In genomic region chr22:23896523-23897186, GRCh38 we compare ENCODE assay signal across 12 cellular contexts. TPM values are rescaled to one million over a fixed set of nuclear protein-coding genes. Genes with fewer than 3 reads are reported as not detected.
A peak's percentile ranks its signal among the peaks of the same experiment; 100 is the strongest.
DNase-seq lines count a peak whose midpoint lies in the region; ATAC-seq and TF ChIP-seq lines count a peak whose summit lies in the region.
"Had no signal": no experiment of that assay in that cellular context is flagged by ENCODE, and none has a peak within 500 bp of the region (broad histone marks: within the 10 kb centered on the region; RNA-seq: fewer than 3 reads in every experiment).

No MANE protein-coding gene starts in this region.

- H3K4me1 Mint-ChIP-seq in activated T-helper 1 cell treated with anti-CD3 and anti-CD28 coated beads, Interleukin-12 subunit alpha, Interleukin-12 subunit beta, Interleukin-2, Interleukin-4 antibody, amounts not matched to agents 30 ng/mL and 10 ng/mL and 1 ng/mL, durations not matched to agents 14 hours and 24 hours and 36 hours (ENCODE audit: low read depth), result peaks cover 22% of the 10 kb centered on the region
- peaks cover 12 to 39% (median 30%) of the 10 kb centered on the region in 7 donors for H3K4me1 Mint-ChIP-seq in naive thymus-derived CD4-positive, alpha-beta T cell
- H3K4me1 Mint-ChIP-seq in glutamatergic neuron (ENCODE audit: low read depth, unreplicated experiment), result peaks cover 10% of the 10 kb centered on the region

- H3K27me3 ChIP-seq in BLaER1 treated with 17β-estradiol and CSF1 and Interleukin-3, amounts not matched to agents 10 nM and 100 nM, result no peaks in the 10 kb centered on the region
- H3K27me3 ChIP-seq in HCT116 (ENCODE audit: insufficient read depth, low read length) (no peaks in the 10 kb centered on the region), right cardiac atrium (ENCODE audit: control insufficient read depth, insufficient read depth) (no peaks in the 10 kb centered on the region)
- H3K27me3 ChIP-seq in naive thymus-derived CD4-positive, alpha-beta T cell (ENCODE audit: control insufficient read depth in 2 of 2, insufficient read depth in 2 of 2, low read length in 2 of 2), result no peaks in the 10 kb centered on the region

- whole genome bisulfite sequencing in right cardiac atrium, result 85% methylated on average over 8 of the region's 8 CpGs

- BruUV-seq in HCT116 (replicated peaks; lab: Mats Ljungman, UMichigan), result no TSS peak

- H3K9me3 ChIP-seq in BLaER1 treated with 17β-estradiol and CSF1 and Interleukin-3, amounts not matched to agents 10 nM and 100 nM (replicated peaks in 1 of 11), result peaks cover 7 to 28% (median 17%) of the 10 kb centered on the region in 11 experiments; a peak in 20 of 22 replicates
- no peaks in the 10 kb centered on the region for H3K9me3 ChIP-seq in HCT116 (ENCODE audit: control insufficient read depth in 1 of 2, insufficient read depth in 1 of 2, low read depth in 1 of 2, low read length in 2 of 2)
- no peaks in the 10 kb centered on the region for H3K9me3 ChIP-seq in naive thymus-derived CD4-positive, alpha-beta T cell (ENCODE audit: control insufficient read depth in 2 of 3, low read length in 3 of 3)
- H3K9me3 ChIP-seq in right cardiac atrium (ENCODE audit: control insufficient read depth, low read length), result no peaks in the 10 kb centered on the region

- H4K20me1 ChIP-seq in BLaER1 treated with 17β-estradiol and CSF1 and Interleukin-3, amounts not matched to agents 10 nM and 100 nM, result peaks cover 15 to 41% (median 25%) of the 10 kb centered on the region in 11 experiments; a peak in 20 of 22 replicates
- H4K20me1 ChIP-seq in HCT116 (ENCODE audit: insufficient read depth), result peaks cover 7% of the 10 kb centered on the region; the same call in 1 of the 2 replicates

- TF ChIP-seq POLR2A in HCT116 (IDR thresholded peaks at IDR 0.05; ENCODE audit: borderline replicate concordance, extremely low read depth, insufficient read depth, insufficient read length), result no peak

- no peak for DNase-seq in HCT116 (ENCODE audit: low read depth, low spot score)
- DNase-seq in activated T-helper 1 cell treated with anti-CD3 and anti-CD28 coated beads, Interleukin-12 subunit alpha, Interleukin-12 subunit beta, Interleukin-2, Interleukin-4 antibody, amounts not matched to agents 30 ng/mL and 10 ng/mL and 1 ng/mL, durations not matched to agents 14 hours and 24 hours and 36 hours (ENCODE audit: low spot score), result no peak
- DNase-seq in naive thymus-derived CD4-positive, alpha-beta T cell, result no peak
- DNase-seq in glutamatergic neuron, result no peak
- DNase-seq in stimulated activated CD4-positive, alpha-beta T cell treated with anti-CD3 and anti-CD28 coated beads, Interleukin-4, amount 100 ng/mL, for 4 hours, result no peak
- DNase-seq in right cardiac atrium, result no peak
- DNase-seq in activated CD8-positive, alpha-beta memory T cell treated with anti-CD3 and anti-CD28 coated beads, Interleukin-2, amount 50 U/mL, for 48 hours, result no peak
- DNase-seq: GOT3; hippocampal formation; NCI-H1436 treated with DMSO at 0.1 percent for 48 hours; stimulated activated CD4-positive, alpha-beta T cell treated with anti-CD3 and anti-CD28 coated beads, Interleukin-4, amount 100 ng/mL, for 1 hour had no signal

- H3K36me3 Mint-ChIP-seq in activated T-helper 1 cell treated with anti-CD3 and anti-CD28 coated beads, Interleukin-12 subunit alpha, Interleukin-12 subunit beta, Interleukin-2, Interleukin-4 antibody, amounts not matched to agents 30 ng/mL and 10 ng/mL and 1 ng/mL, durations not matched to agents 14 hours and 24 hours and 36 hours (ENCODE audit: low read depth), result peaks cover 34% of the 10 kb centered on the region
- H3K36me3 Mint-ChIP-seq in naive thymus-derived CD4-positive, alpha-beta T cell, result peaks cover 0 to 40% (median 17%) of the 10 kb centered on the region in 5 donors
- H3K36me3 Mint-ChIP-seq in glutamatergic neuron (ENCODE audit: unreplicated experiment), result peaks cover 7% of the 10 kb centered on the region

- H3K79me2 ChIP-seq in HCT116 (ENCODE audit: insufficient read depth, low read length), result peaks cover 25% of the 10 kb centered on the region

- no peak for ATAC-seq in HCT116
- ATAC-seq in naive thymus-derived CD4-positive, alpha-beta T cell, result no peak
- ATAC-seq in right cardiac atrium, result no peak

- H3K9ac ChIP-seq in BLaER1 treated with 17β-estradiol and CSF1 and Interleukin-3, amounts not matched to agents 10 nM and 100 nM, result peak overlapping the region in 10 of 11 experiments; percentile 85 to 94 (median 91); a peak in 15 of 22 replicates
- no peak overlapping the region for H3K9ac ChIP-seq in HCT116 (ENCODE audit: low read length)

- TF ChIP-seq CTCF in HCT116 (IDR thresholded peaks at IDR 0.05 in 2 of 3, conservative IDR thresholded peaks at IDR 0.05 in 1 of 3; ENCODE audit: borderline replicate concordance in 1 of 3, insufficient read depth in 1 of 3, low read depth in 2 of 3, low read length in 2 of 3) (no peak), glutamatergic neuron (IDR thresholded peaks at IDR 0.05; ENCODE audit: partially characterized antibody, unreplicated experiment) (no peak)

- H3K27ac Mint-ChIP-seq in activated T-helper 1 cell treated with anti-CD3 and anti-CD28 coated beads, Interleukin-12 subunit alpha, Interleukin-12 subunit beta, Interleukin-2, Interleukin-4 antibody, amounts not matched to agents 30 ng/mL and 10 ng/mL and 1 ng/mL, durations not matched to agents 14 hours and 24 hours and 36 hours, result no peak overlapping the region
- peak overlapping the region in 2 of 9 donors; percentile 32 to 47 for H3K27ac Mint-ChIP-seq in naive thymus-derived CD4-positive, alpha-beta T cell
- H3K27ac Mint-ChIP-seq in glutamatergic neuron (ENCODE audit: unreplicated experiment), result no peak overlapping the region

- POLR2A ChIA-PET in HCT116 (lab: Charles Lee), result interaction anchor here (1.2 kb wide), 1 partner anchor 17 kb away, joined by 7 read pairs; no protein-coding TSS in a partner anchor
- POLR2A ChIA-PET in naive thymus-derived CD4-positive, alpha-beta T cell (lab: Charles Lee), result interaction anchor here (3.7 kb wide), 1 partner anchor 17 kb away, joined by 17 read pairs; no protein-coding TSS in a partner anchor

- H3K4me3 ChIP-seq in BLaER1 treated with 17β-estradiol and CSF1 and Interleukin-3, amounts not matched to agents 10 nM and 100 nM, result peak overlapping the region in 9 of 10 experiments; percentile 87 to 95 (median 92); a peak in 11 of 20 replicates
- H3K4me3 ChIP-seq in HCT116 (replicated peaks in 1 of 2; ENCODE audit: low read depth in 1 of 2, low read length in 2 of 2), result no peak overlapping the region
- no peak overlapping the region for H3K4me3 ChIP-seq in naive thymus-derived CD4-positive, alpha-beta T cell (ENCODE audit: low read length)
- H3K4me3 ChIP-seq in right cardiac atrium (ENCODE audit: low read length), result no peak overlapping the region

- peaks cover 11% of the 10 kb centered on the region for H3K9me3 Mint-ChIP-seq in activated T-helper 1 cell treated with anti-CD3 and anti-CD28 coated beads, Interleukin-12 subunit alpha, Interleukin-12 subunit beta, Interleukin-2, Interleukin-4 antibody, amounts not matched to agents 30 ng/mL and 10 ng/mL and 1 ng/mL, durations not matched to agents 14 hours and 24 hours and 36 hours
- peaks cover 0 to 9% (median 0%) of the 10 kb centered on the region in 11 donors for H3K9me3 Mint-ChIP-seq in naive thymus-derived CD4-positive, alpha-beta T cell
- peaks cover 14% of the 10 kb centered on the region for H3K9me3 Mint-ChIP-seq in glutamatergic neuron (ENCODE audit: unreplicated experiment)

- H3K4me2 ChIP-seq in BLaER1 treated with 17β-estradiol and CSF1 and Interleukin-3, amounts not matched to agents 10 nM and 100 nM, result peak overlapping the region; percentile 80 to 96 (median 91)
- peak overlapping the region; percentile 85; the same call in 1 of the 2 replicates for H3K4me2 ChIP-seq in HCT116 (ENCODE audit: low read length)

- peaks cover 19 to 40% (median 38%) of the 10 kb centered on the region in 11 experiments for H3K36me3 ChIP-seq in BLaER1 treated with 17β-estradiol and CSF1 and Interleukin-3, amounts not matched to agents 10 nM and 100 nM
- peaks cover 12 to 23% of the 10 kb centered on the region in 2 experiments; a peak in 3 of 4 replicates for H3K36me3 ChIP-seq in HCT116 (ENCODE audit: control insufficient read depth in 1 of 2, insufficient read depth in 2 of 2, low read length in 2 of 2)
- peaks cover 0 to 34% (median 0%) of the 10 kb centered on the region in 3 experiments for H3K36me3 ChIP-seq in naive thymus-derived CD4-positive, alpha-beta T cell (ENCODE audit: control insufficient read depth in 2 of 3, insufficient read depth in 3 of 3, low read length in 3 of 3)

- no peak overlapping the region for H2AFZ ChIP-seq in HCT116 (ENCODE audit: low read depth, low read length, poor library complexity, severe bottlenecking)

- H3K9me2 ChIP-seq in HCT116 (ENCODE audit: insufficient read depth), result no peaks in the 10 kb centered on the region

- peak overlapping the region; percentile 98 for H3K4me3 Mint-ChIP-seq in activated T-helper 1 cell treated with anti-CD3 and anti-CD28 coated beads, Interleukin-12 subunit alpha, Interleukin-12 subunit beta, Interleukin-2, Interleukin-4 antibody, amounts not matched to agents 30 ng/mL and 10 ng/mL and 1 ng/mL, durations not matched to agents 14 hours and 24 hours and 36 hours
- peak overlapping the region in 7 of 10 donors; percentile 42 to 96 (median 60) for H3K4me3 Mint-ChIP-seq in naive thymus-derived CD4-positive, alpha-beta T cell
- H3K4me3 Mint-ChIP-seq in glutamatergic neuron (ENCODE audit: unreplicated experiment), result no peak overlapping the region

- peaks cover 26 to 41% (median 36%) of the 10 kb centered on the region in 10 experiments for H3K4me1 ChIP-seq in BLaER1 treated with 17β-estradiol and CSF1 and Interleukin-3, amounts not matched to agents 10 nM and 100 nM
- H3K4me1 ChIP-seq in HCT116 (ENCODE audit: control insufficient read depth in 1 of 2, insufficient read depth in 2 of 2, low read length in 2 of 2) (peaks cover 16 to 31% of the 10 kb centered on the region in 2 experiments), right cardiac atrium (ENCODE audit: control insufficient read depth, insufficient read depth, low read length) (peaks cover 5% of the 10 kb centered on the region)
- peaks cover 16% of the 10 kb centered on the region in 2 donors for H3K4me1 ChIP-seq in naive thymus-derived CD4-positive, alpha-beta T cell (ENCODE audit: control insufficient read depth in 2 of 2, insufficient read depth in 2 of 2, low read length in 2 of 2)

- CTCF ChIA-PET in HCT116 (lab: Charles Lee), result no interaction called here
- CTCF ChIA-PET in naive thymus-derived CD4-positive, alpha-beta T cell (lab: Charles Lee), result no interaction called here

- RAD21 ChIA-PET in HCT116 (lab: Charles Lee; ENCODE audit: low non-redundant PET in 1 of 2, low total read pairs in 2 of 2, uncharacterized antibody in 2 of 2, unreplicated experiment in 2 of 2), result no interaction called here

- no peak for TF ChIP-seq RAD21 in HCT116 (IDR thresholded peaks at IDR 0.05; ENCODE audit: low read depth)

- peak overlapping the region in 6 of 11 experiments; percentile 90 to 91 (median 90); a peak in 5 of 22 replicates for H3K27ac ChIP-seq in BLaER1 treated with 17β-estradiol and CSF1 and Interleukin-3, amounts not matched to agents 10 nM and 100 nM
- H3K27ac ChIP-seq in HCT116 (ENCODE audit: low read depth, low read length) (no peak overlapping the region; the same call in 1 of the 2 replicates), right cardiac atrium (ENCODE audit: low read length) (no peak overlapping the region)
- H3K27ac ChIP-seq in naive thymus-derived CD4-positive, alpha-beta T cell (ENCODE audit: low read depth, low read length), result no peak overlapping the region

- intact Hi-C loops in HCT116 (cut with micrococcal nuclease), result no loop called here
- intact Hi-C loops in activated T-helper 1 cell treated with anti-CD3 and anti-CD28 coated beads, Interleukin-12 subunit alpha, Interleukin-12 subunit beta, Interleukin-2, Interleukin-4 antibody, amounts not matched to agents 30 ng/mL and 10 ng/mL and 1 ng/mL, durations not matched to agents 14 hours and 24 hours and 36 hours (cut with micrococcal nuclease), result no loop called here
- intact Hi-C loops in naive thymus-derived CD4-positive, alpha-beta T cell (cut with micrococcal nuclease), result no loop called here
- intact Hi-C loops in right cardiac atrium (cut with DNase I), result no loop called here

- H3K27me3 Mint-ChIP-seq in activated T-helper 1 cell treated with anti-CD3 and anti-CD28 coated beads, Interleukin-12 subunit alpha, Interleukin-12 subunit beta, Interleukin-2, Interleukin-4 antibody, amounts not matched to agents 30 ng/mL and 10 ng/mL and 1 ng/mL, durations not matched to agents 14 hours and 24 hours and 36 hours (ENCODE audit: insufficient read depth), result peaks cover 2% of the 10 kb centered on the region
- H3K27me3 Mint-ChIP-seq in naive thymus-derived CD4-positive, alpha-beta T cell, result peaks cover 0 to 3% (median 0%) of the 10 kb centered on the region in 5 donors
- H3K27me3 Mint-ChIP-seq in glutamatergic neuron (ENCODE audit: unreplicated experiment), result peaks cover 17% of the 10 kb centered on the region

RNA-seq across cellular contexts. Expression of gene MIF, which starts 2.5 kb away (rescaled TPM):
- total RNA-seq in HCT116 (2021; ENCODE audit: unreplicated experiment), result 1,511 TPM
- 2,200 and 2,435 TPM in 2 replicates for polyA plus RNA-seq in HCT116 (2012)
- total RNA-seq in activated T-helper 1 cell treated with anti-CD3 and anti-CD28 coated beads, Interleukin-12 subunit alpha, Interleukin-12 subunit beta, Interleukin-2, Interleukin-4 antibody, amounts not matched to agents 30 ng/mL and 10 ng/mL and 1 ng/mL, durations not matched to agents 14 hours and 24 hours and 36 hours, result 1,136 and 1,212 TPM in 2 replicates
- 1,000 to 10,000 TPM in 1 of 5 experiments, 100 to 1,000 TPM in 4; 179 to 1,010 (median 197) TPM for total RNA-seq in naive thymus-derived CD4-positive, alpha-beta T cell
- polyA plus RNA-seq in naive thymus-derived CD4-positive, alpha-beta T cell, result 1,000 to 10,000 TPM in 1 of 2 donors, 100 to 1,000 TPM in 1; 945 to 1,099 TPM
- 581 TPM for total RNA-seq in glutamatergic neuron (ENCODE audit: unreplicated experiment)
- 100 to 1,000 TPM; 250 to 364 (median 272) TPM for total RNA-seq in right cardiac atrium
- polyA plus RNA-seq in right cardiac atrium, result 369 TPM

RNA-seq across cellular contexts. Expression of gene SLC2A11, which starts 39.0 kb away (rescaled TPM):
- total RNA-seq in HCT116 (2021; ENCODE audit: unreplicated experiment), result 17.2 TPM
- 8.5 and 9.4 TPM in 2 replicates for polyA plus RNA-seq in HCT116 (2012)
- total RNA-seq in activated T-helper 1 cell treated with anti-CD3 and anti-CD28 coated beads, Interleukin-12 subunit alpha, Interleukin-12 subunit beta, Interleukin-2, Interleukin-4 antibody, amounts not matched to agents 30 ng/mL and 10 ng/mL and 1 ng/mL, durations not matched to agents 14 hours and 24 hours and 36 hours, result 8.3 and 8.4 TPM in 2 replicates
- total RNA-seq in naive thymus-derived CD4-positive, alpha-beta T cell, result 10 to 100 TPM; 10.5 to 29.7 (median 14.7) TPM
- polyA plus RNA-seq in naive thymus-derived CD4-positive, alpha-beta T cell, result 1 to 10 TPM; 5.9 to 8.3 TPM
- total RNA-seq in glutamatergic neuron (ENCODE audit: unreplicated experiment), result 52.4 TPM
- 10 to 100 TPM; 12.0 to 27.2 (median 21.0) TPM for total RNA-seq in right cardiac atrium
- 23.4 TPM for polyA plus RNA-seq in right cardiac atrium

RNA-seq across cellular contexts. Expression of gene DERL3, which starts 57.8 kb away (rescaled TPM):
- not detected for total RNA-seq in HCT116 (2021; ENCODE audit: unreplicated experiment)
- 0.08 and 0.09 TPM in 2 replicates for polyA plus RNA-seq in HCT116 (2012)
- total RNA-seq in activated T-helper 1 cell treated with anti-CD3 and anti-CD28 coated beads, Interleukin-12 subunit alpha, Interleukin-12 subunit beta, Interleukin-2, Interleukin-4 antibody, amounts not matched to agents 30 ng/mL and 10 ng/mL and 1 ng/mL, durations not matched to agents 14 hours and 24 hours and 36 hours, result 13.8 and 18.8 TPM in 2 replicates
- 10 to 100 TPM in 1 of 5 experiments, 1 to 10 TPM in 4; 1.6 to 16.2 (median 6.5) TPM for total RNA-seq in naive thymus-derived CD4-positive, alpha-beta T cell
- polyA plus RNA-seq in naive thymus-derived CD4-positive, alpha-beta T cell, result not detected
- total RNA-seq in glutamatergic neuron (ENCODE audit: unreplicated experiment), result 1.2 TPM
- 10 to 100 TPM in 2 of 4 donors, 1 to 10 TPM in 2; 6.1 to 11.6 (median 9.2) TPM for total RNA-seq in right cardiac atrium
- polyA plus RNA-seq in right cardiac atrium, result 5.0 TPM

Comparison
In these comparisons a context has a peak if more than half of its experiments do, and no peak if none do; other contexts are left out.
1. H3K27ac ChIP-seq: peak in BLaER1 treated with 17β-estradiol and CSF1 and Interleukin-3, amounts not matched to agents 10 nM and 100 nM (6 of 11); none in HCT116 (single experiment), naive thymus-derived CD4-positive, alpha-beta T cell (single experiment) and right cardiac atrium (single experiment).
2. H3K4me3 ChIP-seq: peak in BLaER1 treated with 17β-estradiol and CSF1 and Interleukin-3, amounts not matched to agents 10 nM and 100 nM (9 of 10); none in HCT116 (0 of 2), naive thymus-derived CD4-positive, alpha-beta T cell (single experiment) and right cardiac atrium (single experiment).